Comparison of ENCODE assay signal across 1 cellular context in genomic region chr18:62187543-62188378, GRCh38.
A peak's percentile ranks its signal among the peaks of the same experiment; 100 is the strongest.
TF ChIP-seq lines count a peak whose summit lies in the region.

No MANE protein-coding gene starts in this region.

TF ChIP-seq in K562, 482 proteins besides CTCF, POLR2A, EP300 and RAD21 (continued from another document and continues in another):
- TF ChIP-seq ZNF740 (CRISPR knock-in tag; IDR thresholded peaks at IDR 0.05) (no peak), ZNF740 (tag; IDR thresholded peaks at IDR 0.05) (no peak), ATF7 (IDR thresholded peaks at IDR 0.05) (no peak), OTX1 (CRISPR knock-in tag; IDR thresholded peaks at IDR 0.05) (no peak), ZNF224 (CRISPR knock-in tag; IDR thresholded peaks at IDR 0.05) (no peak), TEAD4 (IDR thresholded peaks at IDR 0.05; ENCODE audit: low read length) (no peak), TEAD4 (CRISPR knock-in tag; IDR thresholded peaks at IDR 0.05; ENCODE audit: borderline replicate concordance) (no peak), PRMT5 (CRISPR knock-in tag; IDR thresholded peaks at IDR 0.05) (no peak), MEF2D (tag; conservative IDR thresholded peaks at IDR 0.05; ENCODE audit: low read depth) (no peak), POLR2G (IDR thresholded peaks at IDR 0.05; ENCODE audit: low read depth, low read length) (peak; percentile 14), RFX7 (CRISPR knock-in tag; IDR thresholded peaks at IDR 0.05) (no peak), MITF (IDR thresholded peaks at IDR 0.05) (no peak), PHB2 (IDR thresholded peaks at IDR 0.05; ENCODE audit: low read depth) (no peak), ELF4 (CRISPR knock-in tag; IDR thresholded peaks at IDR 0.05) (no peak), FIP1L1 (IDR thresholded peaks at IDR 0.05; ENCODE audit: low read depth, low read length, poor library complexity, severe bottlenecking) (no peak), ZNF79 (CRISPR knock-in tag; IDR thresholded peaks at IDR 0.05; ENCODE audit: low read depth) (no peak), NCOA4 (IDR thresholded peaks at IDR 0.05; ENCODE audit: partially characterized antibody) (no peak), ZSCAN32 (CRISPR knock-in tag; IDR thresholded peaks at IDR 0.05) (no peak), ZNF146 (CRISPR knock-in tag; IDR thresholded peaks at IDR 0.05; ENCODE audit: unreplicated experiment) (no peak), SPI1 (IDR thresholded peaks at IDR 0.05; ENCODE audit: borderline replicate concordance, low read depth, low read length) (no peak), ZNF165 (CRISPR knock-in tag; IDR thresholded peaks at IDR 0.05; ENCODE audit: borderline replicate concordance) (no peak), LEF1 (IDR thresholded peaks at IDR 0.05) (no peak), ZFP30 (CRISPR knock-in tag; IDR thresholded peaks at IDR 0.05; ENCODE audit: borderline replicate concordance) (no peak), RBM34 (IDR thresholded peaks at IDR 0.05; ENCODE audit: borderline replicate concordance, insufficient read depth, low read length) (no peak), ZNF277 (CRISPR knock-in tag; IDR thresholded peaks at IDR 0.05; ENCODE audit: borderline replicate concordance) (no peak), JUND (IDR thresholded peaks at IDR 0.05; ENCODE audit: borderline replicate concordance, low read depth, low read length) (no peak), JUND (tag; IDR thresholded peaks at IDR 0.05; ENCODE audit: borderline replicate concordance, low read depth, low read length) (no peak), MTA2 (IDR thresholded peaks at IDR 0.05; ENCODE audit: low read depth) (no peak), CTBP1 (IDR thresholded peaks at IDR 0.05; ENCODE audit: borderline replicate concordance) (no peak; the same call in 1 of the 2 replicates), BCL6 (CRISPR knock-in tag; IDR thresholded peaks at IDR 0.05) (no peak), SP2 (IDR thresholded peaks at IDR 0.05; ENCODE audit: extremely low read depth, low read depth, low read length, poor library complexity, severe bottlenecking) (no peak), CGGBP1 (CRISPR knock-in tag; IDR thresholded peaks at IDR 0.05) (no peak), ZNF133 (CRISPR knock-in tag; IDR thresholded peaks at IDR 0.05) (no peak), PPARD (CRISPR knock-in tag; IDR thresholded peaks at IDR 0.05) (no peak), KHSRP (IDR thresholded peaks at IDR 0.05) (no peak), RBM15 (IDR thresholded peaks at IDR 0.05; ENCODE audit: insufficient read depth, low read length) (no peak), SOX6 (IDR thresholded peaks at IDR 0.05) (no peak), PML (IDR thresholded peaks at IDR 0.05; ENCODE audit: low read length) (no peak), RBBP5 (IDR thresholded peaks at IDR 0.05; ENCODE audit: borderline replicate concordance, insufficient read depth, low read length, poor library complexity, severe bottlenecking) (peak; percentile 22), TCFL5 (CRISPR knock-in tag; conservative IDR thresholded peaks at IDR 0.05) (no peak), AFF4 (CRISPR knock-in tag; IDR thresholded peaks at IDR 0.05) (no peak), CEBPZ (IDR thresholded peaks at IDR 0.05; ENCODE audit: borderline replicate concordance, low read depth, low read length) (no peak), ZNF408 (CRISPR knock-in tag; IDR thresholded peaks at IDR 0.05; ENCODE audit: low read depth) (no peak), PHF8 (IDR thresholded peaks at IDR 0.05; ENCODE audit: borderline replicate concordance, low read length) (no peak), TBP (optimal IDR thresholded peaks at IDR 0.05; ENCODE audit: low read depth, low read length) (no peak), ASH1L (IDR thresholded peaks at IDR 0.05; ENCODE audit: borderline replicate concordance, low read depth, partially characterized antibody) (no peak), CHCHD3 (CRISPR knock-in tag; IDR thresholded peaks at IDR 0.05) (no peak)
- TF ChIP-seq, protein P1, sequence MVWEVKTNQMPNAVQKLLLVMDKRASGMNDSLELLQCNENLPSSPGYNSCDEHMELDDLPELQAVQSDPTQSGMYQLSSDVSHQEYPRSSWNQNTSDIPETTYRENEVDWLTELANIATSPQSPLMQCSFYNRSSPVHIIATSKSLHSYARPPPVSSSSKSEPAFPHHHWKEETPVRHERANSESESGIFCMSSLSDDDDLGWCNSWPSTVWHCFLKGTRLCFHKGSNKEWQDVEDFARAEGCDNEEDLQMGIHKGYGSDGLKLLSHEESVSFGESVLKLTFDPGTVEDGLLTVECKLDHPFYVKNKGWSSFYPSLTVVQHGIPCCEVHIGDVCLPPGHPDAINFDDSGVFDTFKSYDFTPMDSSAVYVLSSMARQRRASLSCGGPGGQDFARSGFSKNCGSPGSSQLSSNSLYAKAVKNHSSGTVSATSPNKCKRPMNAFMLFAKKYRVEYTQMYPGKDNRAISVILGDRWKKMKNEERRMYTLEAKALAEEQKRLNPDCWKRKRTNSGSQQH (CRISPR knock-in tag; IDR thresholded peaks at IDR 0.05) = no peak
- TF ChIP-seq, protein P2, sequence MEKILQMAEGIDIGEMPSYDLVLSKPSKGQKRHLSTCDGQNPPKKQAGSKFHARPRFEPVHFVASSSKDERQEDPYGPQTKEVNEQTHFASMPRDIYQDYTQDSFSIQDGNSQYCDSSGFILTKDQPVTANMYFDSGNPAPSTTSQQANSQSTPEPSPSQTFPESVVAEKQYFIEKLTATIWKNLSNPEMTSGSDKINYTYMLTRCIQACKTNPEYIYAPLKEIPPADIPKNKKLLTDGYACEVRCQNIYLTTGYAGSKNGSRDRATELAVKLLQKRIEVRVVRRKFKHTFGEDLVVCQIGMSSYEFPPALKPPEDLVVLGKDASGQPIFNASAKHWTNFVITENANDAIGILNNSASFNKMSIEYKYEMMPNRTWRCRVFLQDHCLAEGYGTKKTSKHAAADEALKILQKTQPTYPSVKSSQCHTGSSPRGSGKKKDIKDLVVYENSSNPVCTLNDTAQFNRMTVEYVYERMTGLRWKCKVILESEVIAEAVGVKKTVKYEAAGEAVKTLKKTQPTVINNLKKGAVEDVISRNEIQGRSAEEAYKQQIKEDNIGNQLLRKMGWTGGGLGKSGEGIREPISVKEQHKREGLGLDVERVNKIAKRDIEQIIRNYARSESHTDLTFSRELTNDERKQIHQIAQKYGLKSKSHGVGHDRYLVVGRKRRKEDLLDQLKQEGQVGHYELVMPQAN (IDR thresholded peaks at IDR 0.05; ENCODE audit: borderline replicate concordance) = peak; percentile 9; the same call in 1 of the 2 replicates
- TF ChIP-seq, protein P3, sequence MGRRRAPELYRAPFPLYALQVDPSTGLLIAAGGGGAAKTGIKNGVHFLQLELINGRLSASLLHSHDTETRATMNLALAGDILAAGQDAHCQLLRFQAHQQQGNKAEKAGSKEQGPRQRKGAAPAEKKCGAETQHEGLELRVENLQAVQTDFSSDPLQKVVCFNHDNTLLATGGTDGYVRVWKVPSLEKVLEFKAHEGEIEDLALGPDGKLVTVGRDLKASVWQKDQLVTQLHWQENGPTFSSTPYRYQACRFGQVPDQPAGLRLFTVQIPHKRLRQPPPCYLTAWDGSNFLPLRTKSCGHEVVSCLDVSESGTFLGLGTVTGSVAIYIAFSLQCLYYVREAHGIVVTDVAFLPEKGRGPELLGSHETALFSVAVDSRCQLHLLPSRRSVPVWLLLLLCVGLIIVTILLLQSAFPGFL (CRISPR knock-in tag; IDR thresholded peaks at IDR 0.05) = no peak
